Comparison of ENCODE assay signal across 15 cellular contexts in genomic region chr20:32344835-32345506, GRCh38. TPM values are rescaled to one million over a fixed set of nuclear protein-coding genes. Genes with fewer than 3 reads are reported as not detected.
DNase-seq lines count a peak whose midpoint lies in the region; ATAC-seq and TF ChIP-seq lines count a peak whose summit lies in the region.
"Had no signal": no experiment of that assay in that cellular context is flagged by ENCODE, and none has a peak within 500 bp of the region (broad histone marks: within the 10 kb centered on the region; RNA-seq: fewer than 3 reads in every experiment).

No MANE protein-coding gene starts in this region.

- no peak overlapping the region for H3K4me2 ChIP-seq in H9 (ENCODE audit: insufficient read depth, insufficient read length, low read length)
- peak overlapping the region; percentile 6 for H3K4me2 ChIP-seq in neural progenitor cell

- H3K14ac ChIP-seq in H9 (ENCODE audit: insufficient read depth, low read length) = no peak overlapping the region

- peaks cover 27% of the 10 kb centered on the region for H3K27me3 Mint-ChIP-seq in H9 (ENCODE audit: low read depth)
- no peaks in the 10 kb centered on the region for H3K27me3 Mint-ChIP-seq in chondrocyte (ENCODE audit: low read depth)
- H3K27me3 Mint-ChIP-seq in neural progenitor cell (ENCODE audit: insufficient read depth, low read depth) = no peaks in the 10 kb centered on the region
- H3K27me3 Mint-ChIP-seq: IgD-negative memory B cell had no signal

- H3K79me1 ChIP-seq in H9 (ENCODE audit: insufficient read depth, low read depth, low read length, poor library complexity, severe bottlenecking) = no peaks in the 10 kb centered on the region

- peaks cover 22% of the 10 kb centered on the region for H3F3A ChIP-seq in neural progenitor cell (ENCODE audit: low read depth)

- H3K4me3 Mint-ChIP-seq in H9 = peak overlapping the region in 1 of 2 experiments; percentile 3; a peak in 1 of 5 replicates
- H3K4me3 Mint-ChIP-seq in chondrocyte (ENCODE audit: unreplicated experiment) = no peak overlapping the region
- peak overlapping the region; percentile 49 for H3K4me3 Mint-ChIP-seq in neural progenitor cell
- H3K4me3 Mint-ChIP-seq: activated CD8-positive, alpha-beta T cell treated with anti-CD3 and anti-CD28 coated beads, Interleukin-2, amount 10 ng/mL, durations not matched to agents 7 days and 5 days; IgD-negative memory B cell had no signal

- H3K79me2 ChIP-seq in H9 (ENCODE audit: insufficient read depth, low read length) (no peaks in the 10 kb centered on the region), neural progenitor cell (ENCODE audit: low read depth) (no peaks in the 10 kb centered on the region)

- H3K23ac ChIP-seq in H9 (ENCODE audit: insufficient read length, low read depth, low read length) = no peak overlapping the region

- H3K23me2 ChIP-seq in H9 (ENCODE audit: insufficient read length, low read depth, low read length, poor library complexity, severe bottlenecking) = no peaks in the 10 kb centered on the region

- H3K9me3 ChIP-seq in H9 (ENCODE audit: control insufficient read depth, low read depth, low read length) = no peaks in the 10 kb centered on the region
- no peaks in the 10 kb centered on the region for H3K9me3 ChIP-seq in neural progenitor cell (ENCODE audit: low read depth)
- H3K9me3 ChIP-seq in upper lobe of left lung = no peaks in the 10 kb centered on the region
- H3K9me3 ChIP-seq: neutrophil, Peyer's patch had no signal

- H3K9ac ChIP-seq in H9 (ENCODE audit: extremely low read depth, insufficient read length, low read length) = no peak overlapping the region
- no peak overlapping the region for H3K9ac ChIP-seq in neural progenitor cell

- H3K4ac ChIP-seq in H9 (ENCODE audit: low read depth, low read length) = no peak overlapping the region

- TF ChIP-seq CTCF in H9 (conservative IDR thresholded peaks at IDR 0.05) = no peak
- TF ChIP-seq CTCF in chondrocyte (IDR thresholded peaks at IDR 0.05) = no peak
- no peak for TF ChIP-seq CTCF in neural progenitor cell (IDR thresholded peaks at IDR 0.05)
- no peak for TF ChIP-seq CTCF in upper lobe of left lung (IDR thresholded peaks at IDR 0.05)

- H4K8ac ChIP-seq in H9 (replicated peaks; ENCODE audit: insufficient read length, low read depth, low read length) = no peak overlapping the region

- H3K36me3 Mint-ChIP-seq in H9 (ENCODE audit: insufficient read depth in 1 of 3, low read depth in 3 of 3) (no peaks in the 10 kb centered on the region), chondrocyte (ENCODE audit: low read depth) (peaks cover 2% of the 10 kb centered on the region), neural progenitor cell (no peaks in the 10 kb centered on the region)

- H3K4me1 Mint-ChIP-seq in H9 = peaks cover 11% of the 10 kb centered on the region in 2 experiments
- peaks cover 14% of the 10 kb centered on the region for H3K4me1 Mint-ChIP-seq in chondrocyte (ENCODE audit: low read depth)
- H3K4me1 Mint-ChIP-seq in neural progenitor cell = peaks cover 19% of the 10 kb centered on the region

- H2AFZ ChIP-seq in H9 (ENCODE audit: low read length) (no peak overlapping the region), neural progenitor cell (replicated peaks) (peak overlapping the region; percentile 78)

- H4K91ac ChIP-seq in H9 (ENCODE audit: insufficient read length, low read depth, low read length) = no peak overlapping the region

- H3K27ac Mint-ChIP-seq in H9 = peak overlapping the region in 2 of 3 experiments; percentile 31 to 83; a peak in 5 of 7 replicates
- peak overlapping the region; percentile 0 for H3K27ac Mint-ChIP-seq in chondrocyte (ENCODE audit: unreplicated experiment)
- peak overlapping the region; percentile 95 for H3K27ac Mint-ChIP-seq in neural progenitor cell
- H3K27ac Mint-ChIP-seq: activated CD8-positive, alpha-beta T cell treated with anti-CD3 and anti-CD28 coated beads, Interleukin-2, amount 10 ng/mL, durations not matched to agents 7 days and 5 days; IgD-negative memory B cell had no signal

- H3K27me3 ChIP-seq in H9 (ENCODE audit: insufficient read depth, low read length) (no peaks in the 10 kb centered on the region), neural progenitor cell (no peaks in the 10 kb centered on the region), upper lobe of left lung (no peaks in the 10 kb centered on the region)
- H3K27me3 ChIP-seq: neutrophil, Peyer's patch had no signal

- no peak overlapping the region for H3T11ph ChIP-seq in H9 (ENCODE audit: low read length)

- TF ChIP-seq POLR2A in upper lobe of left lung (IDR thresholded peaks at IDR 0.05) = no peak

- no peak overlapping the region for H2BK5ac ChIP-seq in H9 (ENCODE audit: insufficient read length, low read length)

- H2BK20ac ChIP-seq in H9 (ENCODE audit: low read depth, low read length, poor library complexity, severe bottlenecking) = no peak overlapping the region

- no peak overlapping the region for H2BK120ac ChIP-seq in H9 (ENCODE audit: low read depth, low read length, poor library complexity, severe bottlenecking)

- no peak overlapping the region for H3K18ac ChIP-seq in H9 (ENCODE audit: insufficient read length, low read depth, low read length)

- no peak overlapping the region for H3K56ac ChIP-seq in H9 (ENCODE audit: insufficient read length, low read depth, low read length)

- DNase-seq in H9 = peak; percentile 48
- peak; percentile 34 for DNase-seq in NCI-H2227 (lab: John Stamatoyannopoulos, UW; ENCODE audit: unreplicated experiment)
- DNase-seq in chondrocyte (ENCODE audit: low spot score) = no peak
- peak; percentile 51 for DNase-seq in neural progenitor cell (ENCODE audit: low spot score)
- DNase-seq in activated T-cell treated with anti-CD3 and anti-CD28 coated beads, Interleukin-2, amount 50 U/mL, for 48 hours = no peak
- no peak for DNase-seq in upper lobe of left lung
- DNase-seq: activated CD8-positive, alpha-beta T cell treated with anti-CD3 and anti-CD28 coated beads, Interleukin-2, amount 10 ng/mL, durations not matched to agents 7 days and 5 days; activated effector memory CD4-positive, alpha-beta T cell treated with Interleukin-2 at 50 U/mL for 16 hours; GOT3; NCI-H1105 treated with DMSO at 0.1 percent for 48 hours; Peyer's patch; right cardiac atrium had no signal

- no peaks in the 10 kb centered on the region for H4K20me1 ChIP-seq in H9 (ENCODE audit: control insufficient read depth, insufficient read depth, insufficient read length)
- H4K20me1 ChIP-seq in neural progenitor cell (ENCODE audit: low read depth) = no peaks in the 10 kb centered on the region

- H3K4me3 ChIP-seq in neural progenitor cell (no peak overlapping the region), upper lobe of left lung (no peak overlapping the region)
- H3K4me3 ChIP-seq: Peyer's patch had no signal

- no peak overlapping the region for H3K27ac ChIP-seq in H9 (ENCODE audit: insufficient read length, low read depth, low read length)
- peak overlapping the region; percentile 57 for H3K27ac ChIP-seq in neural progenitor cell
- no peak overlapping the region for H3K27ac ChIP-seq in upper lobe of left lung
- H3K27ac ChIP-seq: neutrophil, Peyer's patch had no signal

- H4K5ac ChIP-seq in H9 (ENCODE audit: insufficient read length, low read depth, low read length) = no peak overlapping the region

- TF ChIP-seq EP300 in upper lobe of left lung (IDR thresholded peaks at IDR 0.05) = no peak

- H2BK12ac ChIP-seq in H9 (ENCODE audit: insufficient read length, low read depth, low read length) = no peak overlapping the region

- ATAC-seq in HG03175 (IDR thresholded peaks at IDR 0.05; ENCODE audit: unreplicated experiment) (no peak), upper lobe of left lung (ENCODE audit: low FRiP score in 2 of 2) (no peak)
- ATAC-seq: activated CD8-positive, alpha-beta T cell treated with anti-CD3 and anti-CD28 coated beads, Interleukin-2, amount 10 ng/mL, durations not matched to agents 7 days and 5 days; right cardiac atrium had no signal

- no peak overlapping the region for H2AK5ac ChIP-seq in H9 (ENCODE audit: insufficient read length, low read length)

- no peaks in the 10 kb centered on the region for H3K36me3 ChIP-seq in neural progenitor cell
- H3K36me3 ChIP-seq in upper lobe of left lung = peaks cover 0 to under 1% (median 0%) of the 10 kb centered on the region in 4 donors
- H3K36me3 ChIP-seq: neutrophil, Peyer's patch had no signal

- H3K4me1 ChIP-seq in H9 (ENCODE audit: insufficient read depth, low read length) = no peaks in the 10 kb centered on the region; the same call in none of the 2 replicates
- H3K4me1 ChIP-seq in neural progenitor cell = peaks cover 12% of the 10 kb centered on the region
- H3K4me1 ChIP-seq in upper lobe of left lung = peaks cover 0 to 11% (median 7%) of the 10 kb centered on the region in 4 donors
- H3K4me1 ChIP-seq: Peyer's patch had no signal

- H3K9me3 Mint-ChIP-seq in H9 (no peaks in the 10 kb centered on the region), chondrocyte (ENCODE audit: low read depth) (no peaks in the 10 kb centered on the region), neural progenitor cell (no peaks in the 10 kb centered on the region)
- H3K9me3 Mint-ChIP-seq: IgD-negative memory B cell had no signal

- H2BK15ac ChIP-seq in H9 (ENCODE audit: low read depth, low read length) = no peak overlapping the region

- WGBS in H9 (ENCODE audit: extremely low coverage, insufficient read length, low lambda C conversion rate) = no CpG with 5 or more reads among the region's 7 CpGs
- 48 to 59% methylated on average over 7 of the region's 7 CpGs for WGBS in upper lobe of left lung, 2 donors

RNA-seq across cellular contexts. Expression of gene ASXL1, which starts 13.2 kb away (rescaled TPM):
- total RNA-seq in H9 (2021) (35.0 and 39.5 TPM in 2 replicates), chondrocyte (59.9 to 92.6 TPM (median 78.9 TPM) in 3 replicates), neural progenitor cell (ENCODE audit: low replicate concordance) (48.2 and 64.0 TPM in 2 replicates), upper lobe of left lung (100 to 1,000 TPM in 3 of 6 donors, 10 to 100 TPM in 3; 60.6 to 389 (median 88.5) TPM)

Comparison
In these comparisons a context has a peak if more than half of its experiments do, and no peak if none do; other contexts are left out.
1. DNase-seq: peak in H9 (single experiment), NCI-H2227 (single experiment) and neural progenitor cell (single experiment); none in chondrocyte (single experiment), activated T-cell treated with anti-CD3 and anti-CD28 coated beads, Interleukin-2, amount 50 U/mL, for 48 hours (0 of 2) and upper lobe of left lung (0 of 2).
2. H3K27ac Mint-ChIP-seq: peak in every context shown above with its lines; median percentile 95 in neural progenitor cell; 57 in H9; 0 in chondrocyte.